12 cellular contexts compared by ENCODE assay signal in genomic region chr16:64356267-64356666, GRCh38.
DNase-seq lines count a peak whose midpoint lies in the region; ATAC-seq lines count a peak whose summit lies in the region.
"Had no signal": no experiment of that assay in that cellular context is flagged by ENCODE, and none has a peak within 500 bp of the region (broad histone marks: within the 10 kb centered on the region; RNA-seq: fewer than 3 reads in every experiment).

No MANE protein-coding gene starts in this region.

- no peaks in the 10 kb centered on the region for H3K36me3 Mint-ChIP-seq in activated CD4-positive, alpha-beta T cell treated with anti-CD3 and anti-CD28 coated beads, Interleukin-2, amount 10 ng/mL, durations not matched to agents 24 days and 14 days (ENCODE audit: low read depth)

- intact Hi-C loops in activated CD4-positive, alpha-beta T cell treated with anti-CD3 and anti-CD28 coated beads, Interleukin-2, amount 10 ng/mL, durations not matched to agents 24 days and 14 days (cut with micrococcal nuclease), result no loop called here

- H3K27me3 Mint-ChIP-seq in activated CD4-positive, alpha-beta T cell treated with anti-CD3 and anti-CD28 coated beads, Interleukin-2, amount 10 ng/mL, durations not matched to agents 24 days and 14 days, result no peaks in the 10 kb centered on the region

- ATAC-seq in HG03039 (IDR thresholded peaks at IDR 0.05; ENCODE audit: unreplicated experiment), result no peak
- ATAC-seq in HG03520 (IDR thresholded peaks at IDR 0.05; ENCODE audit: unreplicated experiment), result no peak
- ATAC-seq: activated T-cell treated with anti-CD3 and anti-CD28 coated beads, Interleukin-2, amount 50 U/mL, for 4 hours had no signal

- no peak overlapping the region for H3K4me3 Mint-ChIP-seq in activated CD4-positive, alpha-beta T cell treated with anti-CD3 and anti-CD28 coated beads, Interleukin-2, amount 10 ng/mL, durations not matched to agents 24 days and 14 days
- H3K4me3 Mint-ChIP-seq: activated T-cell treated with anti-CD3 and anti-CD28 coated beads, Interleukin-2, amount 50 U/mL, for 4 hours had no signal

- H3K9me3 Mint-ChIP-seq in activated CD4-positive, alpha-beta T cell treated with anti-CD3 and anti-CD28 coated beads, Interleukin-2, amount 10 ng/mL, durations not matched to agents 24 days and 14 days, result no peaks in the 10 kb centered on the region

- H3K4me1 Mint-ChIP-seq in activated CD4-positive, alpha-beta T cell treated with anti-CD3 and anti-CD28 coated beads, Interleukin-2, amount 10 ng/mL, durations not matched to agents 24 days and 14 days, result no peaks in the 10 kb centered on the region

- peak; percentile 21 for DNase-seq in activated CD4-positive, alpha-beta T cell treated with anti-CD3 and anti-CD28 coated beads, Interleukin-2, amount 10 ng/mL, durations not matched to agents 24 days and 14 days
- no peak for DNase-seq in activated CD4-positive, alpha-beta T cell treated with anti-CD3 and anti-CD28 coated beads, Interleukin-2, amount 50 U/mL, for 4 hours
- DNase-seq in amniotic epithelial cell (ENCODE audit: low read depth) (peak; percentile 88), glomerular visceral epithelial cell (ENCODE audit: extremely low spot score) (peak; percentile 82), smooth muscle cell of the brain vasculature (ENCODE audit: low read depth, low spot score) (peak; percentile 51), NCI-H345 (lab: John Stamatoyannopoulos, UW) (no peak)
- DNase-seq: 8988T; activated T-cell treated with anti-CD3 and anti-CD28 coated beads, Interleukin-2, amount 50 U/mL, for 4 hours; ovary; stimulated activated CD4-positive, alpha-beta T cell treated with anti-CD3 and anti-CD28 coated beads, Interleukin-4, amount 100 ng/mL, for 4 hours had no signal

- H3K27ac Mint-ChIP-seq in activated CD4-positive, alpha-beta T cell treated with anti-CD3 and anti-CD28 coated beads, Interleukin-2, amount 10 ng/mL, durations not matched to agents 24 days and 14 days, result no peak overlapping the region

Comparison
In these comparisons a context has a peak if more than half of its experiments do, and no peak if none do; other contexts are left out.
1. DNase-seq: peak in activated CD4-positive, alpha-beta T cell treated with anti-CD3 and anti-CD28 coated beads, Interleukin-2, amount 10 ng/mL, durations not matched to agents 24 days and 14 days (single experiment), amniotic epithelial cell (single experiment), glomerular visceral epithelial cell (single experiment) and smooth muscle cell of the brain vasculature (single experiment); none in activated CD4-positive, alpha-beta T cell treated with anti-CD3 and anti-CD28 coated beads, Interleukin-2, amount 50 U/mL, for 4 hours (0 of 2) and NCI-H345 (single experiment).